ENCODE assay signal across 20 cellular contexts in the genomic region with DNA sequence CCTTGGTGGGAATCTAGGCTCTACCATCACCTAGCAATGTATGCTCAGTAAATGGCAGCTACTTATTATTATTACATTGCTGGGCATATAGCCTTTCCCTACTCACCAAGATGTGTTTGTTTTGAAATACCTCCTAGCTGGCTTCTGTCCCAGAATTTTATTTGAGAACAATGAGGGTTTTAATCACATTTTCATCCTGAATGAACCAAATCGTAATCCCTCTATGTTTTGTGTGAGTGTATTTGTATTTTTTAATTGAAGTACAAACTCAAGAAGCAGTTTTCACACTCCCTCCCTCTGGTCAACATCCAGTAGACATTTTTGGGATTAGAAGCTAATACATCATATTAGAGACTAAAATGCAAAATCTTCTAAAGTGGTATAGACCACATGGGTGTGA. TPM values are rescaled to one million over a fixed set of nuclear protein-coding genes. Genes with fewer than 3 reads are reported as not detected.
DNase-seq lines count a peak whose midpoint lies in the region; ATAC-seq, FAIRE-seq and TF ChIP-seq lines count a peak whose summit lies in the region.
"Had no signal": no experiment of that assay in that cellular context is flagged by ENCODE, and none has a peak within 500 bp of the region (broad histone marks: within the 10 kb centered on the region; RNA-seq: fewer than 3 reads in every experiment).

No MANE protein-coding gene starts in this region.

- no TSS peak for BruUV-seq in mammary epithelial cell (replicated peaks; lab: Mats Ljungman, UMichigan)

- H3K4me2 ChIP-seq in mammary epithelial cell (ENCODE audit: insufficient read depth, low read depth, low read length) = no peak overlapping the region

- H3K27me3 ChIP-seq in mammary epithelial cell (ENCODE audit: insufficient read depth, low read length) = no peaks in the 10 kb centered on the region

- DNase-seq in EH (ENCODE audit: low read depth) (peak; percentile 38), NCI-H2029 treated with DMSO at 0.1 percent for 48 hours (lab: John Stamatoyannopoulos, UW) (peak; percentile 94), mammary epithelial cell (peak; percentile 58), iris pigment epithelial cell (ENCODE audit: low read depth) (peak; percentile 51), natural killer cell (no peak), NCI-H1694 treated with DMSO at 0.1 percent for 48 hours (lab: John Stamatoyannopoulos, UW) (no peak), urothelium cell line (ENCODE audit: low spot score) (no peak)
- no peak for DNase-seq in stimulated activated CD4-positive, alpha-beta T cell treated with anti-CD3 and anti-CD28 coated beads, Interleukin-15, amount 100 ng/mL, for 24 hours
- DNase-seq: activated CD8-positive, alpha-beta T cell treated with anti-CD3 and anti-CD28 coated beads for 36 hours; activated T-cell treated with anti-CD3 and anti-CD28 coated beads, Interleukin-2, amount 50 U/mL, for 48 hours; glutamatergic neuron; immature natural killer cell; KG1; NCI-H1417; NCI-H446 treated with DMSO at 0.1 percent for 48 hours; right cardiac atrium had no signal

- CTCF ChIA-PET in mammary epithelial cell (lab: Charles Lee; ENCODE audit: low non-redundant PET) = no interaction called here

- in situ Hi-C loops in mammary epithelial cell (cut with MboI; ENCODE audit: low sequenced_read_pairs in 2 of 2) = no loop called here

- no peaks in the 10 kb centered on the region for H3K36me3 ChIP-seq in mammary epithelial cell (ENCODE audit: insufficient read depth, low read length)

- H3K4me3 ChIP-seq in mammary epithelial cell (replicated peaks in 1 of 3; ENCODE audit: insufficient read depth in 1 of 3, low read depth in 2 of 3, low read length in 3 of 3) = no peak overlapping the region

- H3K79me2 ChIP-seq in mammary epithelial cell (ENCODE audit: insufficient read depth, low read length) = no peaks in the 10 kb centered on the region

- H3K36me3 Mint-ChIP-seq in natural killer cell = no peaks in the 10 kb centered on the region
- H3K36me3 Mint-ChIP-seq: activated naive CD4-positive, alpha-beta T cell treated with anti-CD3 and anti-CD28 coated beads, Interleukin-2, amount 50 U/mL, for 72 hours; immature natural killer cell had no signal

- H3K27ac Mint-ChIP-seq in natural killer cell = no peak overlapping the region
- H3K27ac Mint-ChIP-seq: activated CD8-positive, alpha-beta T cell treated with anti-CD3 and anti-CD28 coated beads for 36 hours; activated naive CD4-positive, alpha-beta T cell treated with anti-CD3 and anti-CD28 coated beads, Interleukin-2, amount 50 U/mL, for 72 hours; immature natural killer cell had no signal

- H3K27me3 Mint-ChIP-seq in natural killer cell (ENCODE audit: low read depth in 2 of 2) = peaks cover 15 to 23% of the 10 kb centered on the region in 2 donors

- no peaks in the 10 kb centered on the region for H3K9me3 Mint-ChIP-seq in natural killer cell
- H3K9me3 Mint-ChIP-seq: activated CD8-positive, alpha-beta T cell treated with anti-CD3 and anti-CD28 coated beads for 36 hours; activated naive CD4-positive, alpha-beta T cell treated with anti-CD3 and anti-CD28 coated beads, Interleukin-2, amount 50 U/mL, for 72 hours; immature natural killer cell; neural crest cell had no signal

- no peak for FAIRE-seq in urothelium cell line (lab: Jason Lieb, UNC)

- H4K20me1 ChIP-seq in mammary epithelial cell (ENCODE audit: insufficient read depth, low read length) = no peaks in the 10 kb centered on the region

- dilution Hi-C loops in mammary epithelial cell (cut with HindIII; ENCODE audit: low sequenced_read_pairs) = loop anchor here (25.0 kb wide), 1 partner anchor 189 kb away; a partner anchor contains a TSS

- no peak overlapping the region for H3K9ac ChIP-seq in mammary epithelial cell (ENCODE audit: insufficient read depth, low read length)

- H2AFZ ChIP-seq in mammary epithelial cell (ENCODE audit: low read depth, low read length) = no peak overlapping the region

- ATAC-seq in natural killer cell = no peak
- ATAC-seq: activated CD8-positive, alpha-beta T cell treated with anti-CD3 and anti-CD28 coated beads for 36 hours; activated naive CD4-positive, alpha-beta T cell treated with anti-CD3 and anti-CD28 coated beads, Interleukin-2, amount 50 U/mL, for 72 hours; right cardiac atrium had no signal

- H3K4me1 Mint-ChIP-seq in natural killer cell = no peaks in the 10 kb centered on the region
- H3K4me1 Mint-ChIP-seq: immature natural killer cell had no signal

- H3K4me1 ChIP-seq in mammary epithelial cell (ENCODE audit: insufficient read depth, low read length) = peaks cover 48% of the 10 kb centered on the region

- WGBS in mammary epithelial cell (ENCODE audit: low coverage, missing lambda C conversion rate) = 0% methylated on average over 1 of the region's 1 CpG

- H3K4me3 Mint-ChIP-seq in natural killer cell = no peak overlapping the region
- H3K4me3 Mint-ChIP-seq: activated CD8-positive, alpha-beta T cell treated with anti-CD3 and anti-CD28 coated beads for 36 hours; immature natural killer cell; neural crest cell had no signal

- intact Hi-C loops in mammary epithelial cell (cut with micrococcal nuclease) (loop anchor here (1.0 kb wide), 1 partner anchor 8 kb away; no protein-coding TSS in a partner anchor), natural killer cell (cut with micrococcal nuclease) (no loop called here)

- H3K27ac ChIP-seq in mammary epithelial cell (ENCODE audit: insufficient read depth, low read depth, low read length) = no peak overlapping the region

- H3K9me3 ChIP-seq in mammary epithelial cell (replicated peaks; ENCODE audit: insufficient read depth, low read length) = no peaks in the 10 kb centered on the region

- TF ChIP-seq CTCF in mammary epithelial cell (conservative IDR thresholded peaks at IDR 0.05 in 1 of 2, IDR thresholded peaks at IDR 0.05 in 1 of 2; ENCODE audit: extremely low read depth in 1 of 2, insufficient read depth in 1 of 2, low read depth in 1 of 2, low read length in 2 of 2) = no peak
- no peak for TF ChIP-seq CTCF in natural killer cell (IDR thresholded peaks at IDR 0.05)

RNA-seq across cellular contexts. Expression of a gene that starts 7.6 kb away (rescaled TPM):
- total RNA-seq in mammary epithelial cell (10 to 100 TPM; 25.3 to 74.5 TPM), natural killer cell (1 to 10 TPM in 2 of 3 donors, under 1 TPM in 1; 0.42 to 1.2 (median 1.0) TPM)
- polyA plus RNA-seq in mammary epithelial cell = 27.0 TPM
- 110 TPM for polyA minus RNA-seq in mammary epithelial cell

RNA-seq across cellular contexts. Expression of a gene that starts 56.8 kb away (rescaled TPM):
- total RNA-seq in mammary epithelial cell = not detected
- polyA plus RNA-seq in mammary epithelial cell = not detected
- not detected for polyA minus RNA-seq in mammary epithelial cell
- not detected for total RNA-seq in natural killer cell
- total RNA-seq: cardiac septum, neural crest cell, right cardiac atrium had no signal
- polyA plus RNA-seq: AG04450, immature natural killer cell, right cardiac atrium had no signal

Comparison
In these comparisons a context has a peak if more than half of its experiments do, and no peak if none do; other contexts are left out.
1. DNase-seq: peak in EH (single experiment), NCI-H2029 treated with DMSO at 0.1 percent for 48 hours (single experiment), mammary epithelial cell (single experiment) and iris pigment epithelial cell (single experiment); none in natural killer cell (single experiment), NCI-H1694 treated with DMSO at 0.1 percent for 48 hours (single experiment), urothelium cell line (single experiment) and stimulated activated CD4-positive, alpha-beta T cell treated with anti-CD3 and anti-CD28 coated beads, Interleukin-15, amount 100 ng/mL, for 24 hours (single experiment).
2. RNA of a gene that starts 7.6 kb away (total RNA-seq): 25.3 to 74.5 TPM in mammary epithelial cell; 0.42 to 1.2 TPM in natural killer cell; every median in the first group is over 10 times any median in the second.